In the genomic region with DNA sequence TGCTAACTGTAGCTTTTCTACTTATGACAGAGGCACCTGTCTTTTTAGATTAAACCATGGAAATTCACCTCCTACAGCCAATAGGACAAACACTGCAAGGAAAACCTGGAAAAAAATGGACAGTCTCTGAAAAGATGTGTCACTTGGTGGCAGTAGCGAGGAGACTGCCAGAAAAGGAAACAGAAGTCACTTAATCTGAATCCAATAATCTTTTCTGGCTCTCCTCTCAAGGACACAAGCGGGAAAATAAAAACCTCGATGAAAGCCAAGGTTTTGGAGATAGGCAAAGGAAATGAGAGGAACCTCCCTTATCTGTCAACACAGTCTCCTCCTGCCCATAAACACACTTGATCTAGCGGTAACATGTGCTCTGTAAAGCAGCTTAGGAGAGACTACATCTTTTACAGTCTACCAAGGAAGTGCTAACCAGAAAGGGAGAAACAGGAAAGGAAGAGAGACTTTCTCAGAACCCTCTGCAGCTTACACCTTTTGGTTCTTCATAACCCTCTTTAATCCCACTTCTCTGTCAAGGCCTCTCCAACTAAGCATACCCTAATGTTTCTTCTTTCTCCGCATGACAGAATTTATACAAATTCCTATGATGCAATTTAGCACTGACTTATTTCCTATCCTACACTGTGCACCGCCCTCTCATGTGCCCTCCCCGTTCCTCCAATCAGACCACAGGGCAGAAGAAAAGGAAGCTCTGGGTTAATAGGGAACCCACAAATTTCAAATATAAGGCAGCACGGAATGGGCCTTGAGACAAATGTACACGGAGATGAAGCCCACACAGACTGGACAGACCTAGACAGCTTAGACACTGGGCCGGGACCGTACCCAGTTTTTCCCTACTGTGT, we compare ENCODE assay signal across 8 cellular contexts. TPM values are rescaled to one million over a fixed set of nuclear protein-coding genes. Genes with fewer than 3 reads are reported as not detected.
DNase-seq lines count a peak whose midpoint lies in the region; ATAC-seq, FAIRE-seq and TF ChIP-seq lines count a peak whose summit lies in the region.

No MANE protein-coding gene starts in this region.

- H2BK15ac ChIP-seq in IMR-90 (ENCODE audit: low read depth, low read length): peak overlapping the region; percentile 57; the same call in 1 of the 3 replicates

- H3K4me3 ChIP-seq in IMR-90 (ENCODE audit: insufficient read depth, low read depth, low read length): peak overlapping the region; percentile 9; the same call in 1 of the 2 replicates
- H3K4me3 ChIP-seq in ectodermal cell (ENCODE audit: insufficient read depth, low read depth, low read length): no peak overlapping the region
- no peak overlapping the region for H3K4me3 ChIP-seq in mesodermal cell (ENCODE audit: extremely low read depth, insufficient read depth, low read length, poor library complexity, severe bottlenecking)

- H3K79me1 ChIP-seq in IMR-90 (ENCODE audit: low read depth in 1 of 2, low read length in 2 of 2): peaks cover 24 to 54% of the 10 kb centered on the region in 2 experiments

- dilution Hi-C loops in IMR-90 (cut with HindIII; ENCODE audit: low sequenced_read_pairs, unreplicated experiment): no loop called here

- peak overlapping the region; percentile 45; the same call in 1 of the 2 replicates for H3K9ac ChIP-seq in IMR-90 (ENCODE audit: low read depth, low read length)

- in situ Hi-C loops in IMR-90 (cut with MboI; ENCODE audit: low sequenced_read_pairs): no loop called here

- H3K56ac ChIP-seq in IMR-90 (ENCODE audit: extremely low read depth, insufficient read depth, low read length): peak overlapping the region; percentile 69

- peak overlapping the region; percentile 94 for H3K23ac ChIP-seq in IMR-90 (ENCODE audit: low read depth, low read length)

- H3K4ac ChIP-seq in IMR-90 (ENCODE audit: low read depth, low read length): peak overlapping the region; percentile 81

- H3K27ac ChIP-seq in IMR-90 (ENCODE audit: insufficient read depth, low read length) (peak overlapping the region; percentile 33; the same call in 1 of the 2 replicates), ectodermal cell (ENCODE audit: insufficient read depth, low read depth, low read length, poor library complexity, severe bottlenecking) (peak overlapping the region; percentile 30), mesodermal cell (ENCODE audit: low read depth, low read length, severe bottlenecking) (peak overlapping the region; percentile 83)

- H2BK120ac ChIP-seq in IMR-90 (ENCODE audit: low read depth, low read length): peak overlapping the region; percentile 87

- ATAC-seq in GM21786 (IDR thresholded peaks at IDR 0.05; ENCODE audit: unreplicated experiment): peak; percentile 76
- peak; percentile 90 for ATAC-seq in IMR-90 (ENCODE audit: low read depth)
- peak; percentile 83 for ATAC-seq in SK-N-SH treated with all-trans-retinoic acid at 6 μM for 48 hours
- ATAC-seq in HG03439 (IDR thresholded peaks at IDR 0.05; ENCODE audit: unreplicated experiment): no peak

- H2AK9ac ChIP-seq in IMR-90 (replicated peaks; ENCODE audit: low read depth, low read length, poor library complexity): peak overlapping the region; percentile 43

- peak overlapping the region; percentile 86 for H3K14ac ChIP-seq in IMR-90 (replicated peaks; ENCODE audit: low read depth, low read length)

- H3K27me3 ChIP-seq in IMR-90 (ENCODE audit: control insufficient read depth, insufficient read depth, low read length) (no peaks in the 10 kb centered on the region), ectodermal cell (ENCODE audit: control insufficient read depth, insufficient read depth, low read length, poor library complexity, severe bottlenecking) (no peaks in the 10 kb centered on the region)

- POLR2A ChIA-PET in IMR-90 (lab: Charles Lee; ENCODE audit: unreplicated experiment): no interaction called here

- peak overlapping the region; percentile 37; the same call in 1 of the 2 replicates for H4K5ac ChIP-seq in IMR-90 (ENCODE audit: low read depth, low read length)

- peak overlapping the region; percentile 74; the same call in 1 of the 2 replicates for H3K4me2 ChIP-seq in IMR-90 (ENCODE audit: low read depth, low read length)

- CTCF ChIA-PET in IMR-90 (lab: Yijun Ruan, JAX): interaction anchor here (0.6 to 1.4 kb wide), 6 partner anchors 12 to 117 kb away, joined by 3 to 5 read pairs (median 3); partner anchors contain the start of gene RNU4ATAC

- TF ChIP-seq RAD21 in IMR-90 (IDR thresholded peaks at IDR 0.05; ENCODE audit: low read length): peak; percentile 54

- H3K9me3 ChIP-seq in IMR-90 (ENCODE audit: control insufficient read depth, insufficient read depth, low read length): no peaks in the 10 kb centered on the region
- H3K9me3 ChIP-seq in ectodermal cell (ENCODE audit: control insufficient read depth, low read length): no peaks in the 10 kb centered on the region
- H3K9me3 ChIP-seq in mesodermal cell (ENCODE audit: control insufficient read depth, low read length): no peaks in the 10 kb centered on the region

- 0 out of 2 replicates have a peak overlapping the region, but pooled peaks have one; percentile 62 for H2BK20ac ChIP-seq in IMR-90 (ENCODE audit: low read depth, low read length)

- peak overlapping the region; percentile 73; the same call in 1 of the 2 replicates for H2AK5ac ChIP-seq in IMR-90 (ENCODE audit: low read depth, low read length)

- peaks cover 8% of the 10 kb centered on the region; the same call in 1 of the 2 replicates for H3K9me1 ChIP-seq in IMR-90 (ENCODE audit: insufficient read depth, low read length)

- peak overlapping the region; percentile 61 for H2BK5ac ChIP-seq in IMR-90 (ENCODE audit: low read depth, low read length, poor library complexity, severe bottlenecking)

- 40% methylated on average over 2 of the region's 11 CpGs; no CpG with 5 or more reads in 1 of the 2 experiments for WGBS in IMR-90 (ENCODE audit: extremely low coverage in 2 of 2, insufficient read length in 1 of 2), 2 experiments
- 85 to 86% methylated on average over 11 of the region's 11 CpGs for WGBS in ectodermal cell, 2 experiments
- 84 to 91% methylated on average over 7 of the region's 11 CpGs for WGBS in mesodermal cell (ENCODE audit: insufficient coverage in 2 of 2), 2 experiments

- peaks cover 19% of the 10 kb centered on the region; the same call in 1 of the 2 replicates for H4K20me1 ChIP-seq in IMR-90 (ENCODE audit: insufficient read depth, low read length)

- H3K36me3 ChIP-seq in IMR-90 (ENCODE audit: control insufficient read depth, insufficient read depth, low read length) (peaks cover 2% of the 10 kb centered on the region; the same call in 1 of the 2 replicates), ectodermal cell (ENCODE audit: control insufficient read depth, insufficient read depth, low read length) (no peaks in the 10 kb centered on the region), mesodermal cell (ENCODE audit: control insufficient read depth, insufficient read depth, low read length) (peaks cover 26% of the 10 kb centered on the region)

- DNase-seq in IMR-90: peak; percentile 57

- BruUV-seq in IMR-90 (replicated peaks; lab: Mats Ljungman, UMichigan): no TSS peak

- peak overlapping the region; percentile 53 to 77; a peak in 2 of 4 replicates for H4K8ac ChIP-seq in IMR-90 (ENCODE audit: low read depth in 2 of 2, low read length in 2 of 2)

- TF ChIP-seq POLR2A in IMR-90 (IDR thresholded peaks at IDR 0.05; ENCODE audit: low read depth, low read length): no peak

- H2AFZ ChIP-seq in IMR-90 (replicated peaks; ENCODE audit: low read length, poor library complexity): peak overlapping the region; percentile 72

- peak; percentile 85 for FAIRE-seq in A204.1 (lab: Jason Lieb, UNC)
- FAIRE-seq in G401.6 (lab: Jason Lieb, UNC): peak; percentile 76

- peak overlapping the region; percentile 37; the same call in 1 of the 2 replicates for H3K18ac ChIP-seq in IMR-90 (ENCODE audit: low read depth, low read length)

- H3K4me1 ChIP-seq in IMR-90 (ENCODE audit: control insufficient read depth, insufficient read depth, low read length) (peaks cover 7% of the 10 kb centered on the region), ectodermal cell (ENCODE audit: control insufficient read depth, insufficient read depth, low read length) (no peaks in the 10 kb centered on the region), mesodermal cell (ENCODE audit: control insufficient read depth, insufficient read depth, low read length, poor library complexity, severe bottlenecking) (peaks cover 4% of the 10 kb centered on the region)

- H4K91ac ChIP-seq in IMR-90 (ENCODE audit: insufficient read depth, low read depth, low read length): peak overlapping the region; percentile 49; the same call in 1 of the 2 replicates

- intact Hi-C loops in IMR-90 (cut with micrococcal nuclease): loop anchor here (5.0 kb wide), 3 partner anchors 51 to 121 kb away; partner anchors contain the start of genes CLASP1 and RNU4ATAC

- peak; percentile 50 for TF ChIP-seq CTCF in IMR-90 (conservative IDR thresholded peaks at IDR 0.05; ENCODE audit: low read depth, low read length)

TF ChIP-seq in IMR-90, 13 proteins besides CTCF, POLR2A, EP300 and RAD21 (continues in another document):
- TF ChIP-seq FOS (IDR thresholded peaks at IDR 0.05; ENCODE audit: low read depth, low read length): no peak

TF ChIP-seq in SK-N-SH treated with all-trans-retinoic acid at 6 μM for 48 hours, 23 proteins besides CTCF, POLR2A, EP300 and RAD21:
- TF ChIP-seq SNAI2 (CRISPR knock-in tag; IDR thresholded peaks at IDR 0.05): no peak
TF ChIP-seq in SK-N-SH treated with all-trans-retinoic acid at 6 μM for 48 hours: peak in this region for 0.

RNA-seq across cellular contexts. Expression of gene CLASP1, which starts 52.8 kb away (rescaled TPM):
- 33.7 and 45.8 TPM in 2 replicates for total RNA-seq in IMR-90 (2012; rRNA removed)
- polyA plus RNA-seq in IMR-90 (2012; rRNA removed): 11.1 and 12.3 TPM in 2 replicates
- 4.1 and 4.6 TPM in 2 replicates for polyA plus RNA-seq in IMR-90 (2012; cell fraction: cytosol; rRNA removed)
- polyA plus RNA-seq in IMR-90 (2012; cell fraction: nucleus; rRNA removed; ENCODE audit: low replicate concordance): 12.1 and 20.8 TPM in 2 replicates
- 49.5 TPM for polyA plus RNA-seq in ectodermal cell (2013, experiment 1 of 4)
- 60.1 TPM for polyA plus RNA-seq in ectodermal cell (2013, experiment 2 of 4)
- 38.0 TPM for polyA plus RNA-seq in ectodermal cell (2013, experiment 3 of 4)
- polyA plus RNA-seq in ectodermal cell (2013, experiment 4 of 4): 45.3 TPM
- 46.9 TPM for polyA plus RNA-seq in mesodermal cell (2013, experiment 1 of 2)
- polyA plus RNA-seq in mesodermal cell (2013, experiment 2 of 2): 35.9 TPM

Comparison
In these comparisons a context has a peak if more than half of its experiments do, and no peak if none do; other contexts are left out.
1. H3K27ac ChIP-seq: peak in every context shown above with its lines; median percentile 83 in mesodermal cell; 33 in IMR-90; 30 in ectodermal cell.